ENCODE assay signal across 11 cellular contexts in the genomic region with DNA sequence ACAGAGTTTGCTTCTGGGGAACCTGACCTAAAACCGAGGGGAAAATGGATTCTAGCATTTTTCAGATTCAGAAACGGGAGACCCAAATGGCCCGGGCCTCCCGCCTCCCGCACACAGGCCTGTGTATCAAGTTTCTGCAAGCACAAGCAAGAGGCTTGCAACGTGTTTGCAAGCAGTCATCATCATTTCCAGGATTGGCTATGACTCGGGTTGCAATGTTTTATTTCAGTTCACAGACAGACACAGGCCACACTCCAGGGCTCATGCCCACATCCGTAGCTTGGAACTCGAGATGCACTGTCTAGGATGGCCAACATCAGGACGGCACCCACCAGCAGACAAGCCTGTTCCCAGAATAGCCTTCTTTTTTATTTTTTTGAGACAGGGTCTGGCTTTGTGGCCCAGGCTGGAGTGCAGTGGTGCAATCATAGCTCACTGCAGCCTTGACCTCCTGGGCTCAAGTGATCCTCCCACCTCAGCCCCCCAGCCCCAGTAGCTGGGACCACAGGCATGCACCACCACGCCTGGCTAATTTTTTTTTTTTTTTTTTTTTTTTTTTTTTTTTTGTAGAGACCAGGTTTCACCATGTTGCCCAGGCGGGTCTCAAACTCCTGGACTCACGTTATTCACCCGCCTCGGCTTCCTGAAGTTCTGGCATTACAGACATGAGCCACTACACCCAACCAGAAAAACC.
DNase-seq lines count a peak whose midpoint lies in the region; ATAC-seq, FAIRE-seq and TF ChIP-seq lines count a peak whose summit lies in the region.
"Had no signal": no experiment of that assay in that cellular context is flagged by ENCODE, and none has a peak within 500 bp of the region (broad histone marks: within the 10 kb centered on the region; RNA-seq: fewer than 3 reads in every experiment).

No MANE protein-coding gene starts in this region.

- ATAC-seq in activated T-cell treated with anti-CD3 and anti-CD28 coated beads, Interleukin-2, amount 50 U/mL, for 72 hours (replicated peaks in 1 of 2) = no peak
- ATAC-seq in upper lobe of left lung (ENCODE audit: low FRiP score in 2 of 2) = peak; percentile 57 to 61
- ATAC-seq in HG03439 (IDR thresholded peaks at IDR 0.05; ENCODE audit: unreplicated experiment) = no peak
- ATAC-seq: effector memory CD8-positive, alpha-beta T cell had no signal

- no peak overlapping the region for H3K27ac Mint-ChIP-seq in activated T-cell treated with anti-CD3 and anti-CD28 coated beads, Interleukin-2, amount 50 U/mL, for 72 hours
- H3K27ac Mint-ChIP-seq: activated B cell treated with CpG ODN at 0.5 μM for 24 hours had no signal

- H3K4me1 ChIP-seq in endothelial cell of umbilical vein (ENCODE audit: control insufficient read depth, extremely low read depth, insufficient read depth, low read length) = peaks cover 12% of the 10 kb centered on the region
- peaks cover 13% of the 10 kb centered on the region for H3K4me1 ChIP-seq in mesodermal cell (ENCODE audit: control insufficient read depth, insufficient read depth, low read length, poor library complexity, severe bottlenecking)
- H3K4me1 ChIP-seq in upper lobe of left lung = peaks cover 16 to 22% (median 20%) of the 10 kb centered on the region in 4 donors

- H3K27ac ChIP-seq in endothelial cell of umbilical vein (ENCODE audit: insufficient read depth, low read depth, low read length) = no peak overlapping the region
- H3K27ac ChIP-seq in mesodermal cell (ENCODE audit: low read depth, low read length, severe bottlenecking) = peak overlapping the region; percentile 62
- peak overlapping the region; percentile 25 to 76 (median 70) for H3K27ac ChIP-seq in upper lobe of left lung
- H3K27ac ChIP-seq: C4-2B had no signal

- H3K4me3 ChIP-seq in endothelial cell of umbilical vein (replicated peaks in 1 of 3; ENCODE audit: insufficient read depth in 1 of 3, low read depth in 1 of 3, low read length in 3 of 3) (no peak overlapping the region), mesodermal cell (ENCODE audit: extremely low read depth, insufficient read depth, low read length, poor library complexity, severe bottlenecking) (no peak overlapping the region), upper lobe of left lung (peak overlapping the region in 2 of 4 donors; percentile 41 to 42)

- H3K9ac ChIP-seq in endothelial cell of umbilical vein (replicated peaks; ENCODE audit: extremely low read depth, insufficient read depth, low read length) = no peak overlapping the region

- peak overlapping the region; percentile 56 for H2AFZ ChIP-seq in endothelial cell of umbilical vein (ENCODE audit: low read depth, low read length)

- H3K36me3 ChIP-seq in endothelial cell of umbilical vein (ENCODE audit: control insufficient read depth in 2 of 2, extremely low read depth in 1 of 2, insufficient read depth in 2 of 2, low read length in 2 of 2) (no peaks in the 10 kb centered on the region), mesodermal cell (ENCODE audit: control insufficient read depth, insufficient read depth, low read length) (no peaks in the 10 kb centered on the region), upper lobe of left lung (no peaks in the 10 kb centered on the region)

- TF ChIP-seq POLR2A in endothelial cell of umbilical vein (IDR thresholded peaks at IDR 0.05; ENCODE audit: low read depth, low read length) = no peak
- no peak for TF ChIP-seq POLR2A in upper lobe of left lung (IDR thresholded peaks at IDR 0.05)

- peaks cover 13% of the 10 kb centered on the region for H3K4me1 Mint-ChIP-seq in activated T-cell treated with anti-CD3 and anti-CD28 coated beads, Interleukin-2, amount 50 U/mL, for 72 hours (ENCODE audit: low read depth)

- CTCF ChIA-PET in endothelial cell of umbilical vein (lab: Charles Lee) = interaction anchor here (1.2 to 5.2 kb wide), 4 partner anchors 12 to 130 kb away, joined by 3 to 45 read pairs (median 9); no protein-coding TSS in a partner anchor

- intact Hi-C loops in endothelial cell of umbilical vein (cut with micrococcal nuclease) = loop anchor here (1.0 to 10.0 kb wide), 3 partner anchors 70 to 471 kb away; no protein-coding TSS in a partner anchor

- no peak for FAIRE-seq in endothelial cell of umbilical vein (lab: Jason Lieb, UNC)

- no peaks in the 10 kb centered on the region for H3K9me3 Mint-ChIP-seq in activated T-cell treated with anti-CD3 and anti-CD28 coated beads, Interleukin-2, amount 50 U/mL, for 72 hours
- H3K9me3 Mint-ChIP-seq: activated B cell treated with CpG ODN at 0.5 μM for 24 hours; effector memory CD8-positive, alpha-beta T cell had no signal

- H3K27me3 ChIP-seq in endothelial cell of umbilical vein (ENCODE audit: control insufficient read depth in 2 of 2, insufficient read depth in 2 of 2, low read length in 2 of 2) (no peaks in the 10 kb centered on the region), upper lobe of left lung (no peaks in the 10 kb centered on the region)

- H3K4me3 Mint-ChIP-seq in activated T-cell treated with anti-CD3 and anti-CD28 coated beads, Interleukin-2, amount 50 U/mL, for 72 hours = peak overlapping the region; percentile 70 to 74
- H3K4me3 Mint-ChIP-seq: effector memory CD8-positive, alpha-beta T cell had no signal

- H3K9me1 ChIP-seq in endothelial cell of umbilical vein (replicated peaks; ENCODE audit: control insufficient read depth, extremely low read depth, insufficient read depth, low read length) = no peaks in the 10 kb centered on the region

- WGBS in mesodermal cell (ENCODE audit: insufficient coverage in 2 of 2), 2 experiments = 75 to 78% methylated on average over 10 to 14 of the region's 15 CpGs
- 60 to 63% methylated on average over 14 to 15 of the region's 15 CpGs for WGBS in upper lobe of left lung, 2 donors

- H3K9me3 ChIP-seq in endothelial cell of umbilical vein (replicated peaks; ENCODE audit: control insufficient read depth, insufficient read depth, low read length) = no peaks in the 10 kb centered on the region
- H3K9me3 ChIP-seq in mesodermal cell (ENCODE audit: control insufficient read depth, low read length) = peaks cover 3% of the 10 kb centered on the region
- H3K9me3 ChIP-seq in upper lobe of left lung = no peaks in the 10 kb centered on the region

- TF ChIP-seq CTCF in endothelial cell of umbilical vein (IDR thresholded peaks at IDR 0.05; ENCODE audit: extremely low read depth in 1 of 2, insufficient read depth in 1 of 2, low read depth in 1 of 2, low read length in 2 of 2) (no peak), upper lobe of left lung (IDR thresholded peaks at IDR 0.05) (no peak)

- dilution Hi-C loops in endothelial cell of umbilical vein (cut with MboI; ENCODE audit: extremely low pct_ligation_motif_present, low sequenced_read_pairs) = no loop called here

- DNase-seq in activated T-cell treated with anti-CD3 and anti-CD28 coated beads, Interleukin-2, amount 50 U/mL, for 72 hours = no peak
- DNase-seq in activated T-cell treated with anti-CD3 and anti-CD28 coated beads for 4 hours (no peak), endothelial cell of umbilical vein (ENCODE audit: low read depth, low spot score) (no peak), upper lobe of left lung (peak in 1 of 2 donors; percentile 54), T1000 (lab: John Stamatoyannopoulos, UW) (no peak)
- no peak for DNase-seq in stimulated activated CD4-positive, alpha-beta T cell treated with anti-CD3 and anti-CD28 coated beads, Interleukin-12 subunit alpha, Interleukin-12 subunit beta, amount 100 ng/mL, for 4 hours
- DNase-seq: activated B cell treated with CpG ODN at 0.5 μM for 24 hours; effector memory CD8-positive, alpha-beta T cell had no signal

- no peaks in the 10 kb centered on the region for H4K20me1 ChIP-seq in endothelial cell of umbilical vein (replicated peaks; ENCODE audit: control insufficient read depth, extremely low read depth, insufficient read depth, low read length)

- H3K4me2 ChIP-seq in endothelial cell of umbilical vein (ENCODE audit: insufficient read depth, low read length) = peak overlapping the region; percentile 78

- no peaks in the 10 kb centered on the region for H3K27me3 Mint-ChIP-seq in activated T-cell treated with anti-CD3 and anti-CD28 coated beads, Interleukin-2, amount 50 U/mL, for 72 hours (ENCODE audit: low read depth)
- H3K27me3 Mint-ChIP-seq: effector memory CD8-positive, alpha-beta T cell had no signal

- TF ChIP-seq EP300 in upper lobe of left lung (IDR thresholded peaks at IDR 0.05) = peak in 1 of 4 donors; percentile 12

- no peaks in the 10 kb centered on the region for H3K36me3 Mint-ChIP-seq in activated T-cell treated with anti-CD3 and anti-CD28 coated beads, Interleukin-2, amount 50 U/mL, for 72 hours (ENCODE audit: insufficient read depth in 2 of 2)

- no peaks in the 10 kb centered on the region for H3K79me2 ChIP-seq in endothelial cell of umbilical vein (ENCODE audit: control insufficient read depth, insufficient read depth, low read length)

- BruUV-seq in endothelial cell of umbilical vein (replicated peaks; lab: Mats Ljungman, UMichigan) = no TSS peak

- POLR2A ChIA-PET in endothelial cell of umbilical vein (lab: Charles Lee) = no interaction called here

TF ChIP-seq in endothelial cell of umbilical vein, 7 proteins besides CTCF, POLR2A, EP300 and RAD21:
- TF ChIP-seq POLR2AphosphoS5 (IDR thresholded peaks at IDR 0.05; ENCODE audit: insufficient read depth, low read depth, low read length) (no peak), FOS (IDR thresholded peaks at IDR 0.05; ENCODE audit: borderline replicate concordance, insufficient read depth, low read length) (no peak), MYC (IDR thresholded peaks at IDR 0.05; ENCODE audit: low read depth, low read length) (no peak), GATA2 (IDR thresholded peaks at IDR 0.05; ENCODE audit: insufficient read depth, insufficient read length, low read depth, low read length) (no peak), JUN (IDR thresholded peaks at IDR 0.05; ENCODE audit: borderline replicate concordance, insufficient read depth, insufficient read length, low read depth) (no peak), EZH2 (IDR thresholded peaks at IDR 0.05; ENCODE audit: borderline replicate concordance, low read depth, low read length, severe bottlenecking) (no peak)
- TF ChIP-seq, protein P1, sequence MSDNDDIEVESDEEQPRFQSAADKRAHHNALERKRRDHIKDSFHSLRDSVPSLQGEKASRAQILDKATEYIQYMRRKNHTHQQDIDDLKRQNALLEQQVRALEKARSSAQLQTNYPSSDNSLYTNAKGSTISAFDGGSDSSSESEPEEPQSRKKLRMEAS (IDR thresholded peaks at IDR 0.05; ENCODE audit: insufficient read depth, insufficient read length) = no peak

Comparison
In these comparisons a context has a peak if more than half of its experiments do, and no peak if none do; other contexts are left out.
1. ATAC-seq: peak in upper lobe of left lung (2 of 2); none in activated T-cell treated with anti-CD3 and anti-CD28 coated beads, Interleukin-2, amount 50 U/mL, for 72 hours (0 of 2) and HG03439 (single experiment).